Comparison of ENCODE assay signal across 1 cellular context in genomic region chr17:29379084-29379811, GRCh38.
TF ChIP-seq lines count a peak whose summit lies in the region.

No MANE protein-coding gene starts in this region.

TF ChIP-seq in IMR-90, 13 proteins besides CTCF, POLR2A, EP300 and RAD21:
- TF ChIP-seq BHLHE40 (IDR thresholded peaks at IDR 0.05; ENCODE audit: low read depth, low read length) (no peak), CEBPB (IDR thresholded peaks at IDR 0.05; ENCODE audit: low read depth, low read length) (no peak), MAFK (IDR thresholded peaks at IDR 0.05; ENCODE audit: low read depth, low read length) (no peak), FOS (IDR thresholded peaks at IDR 0.05; ENCODE audit: low read depth, low read length) (no peak), RFX5 (IDR thresholded peaks at IDR 0.05; ENCODE audit: low read depth, low read length) (no peak), NFE2L2 (IDR thresholded peaks at IDR 0.05; ENCODE audit: low read depth, low read length) (no peak), CHD1 (IDR thresholded peaks at IDR 0.05; ENCODE audit: low read depth, low read length) (no peak), MXI1 (IDR thresholded peaks at IDR 0.05; ENCODE audit: borderline replicate concordance, low read depth, low read length) (no peak), ELK1 (IDR thresholded peaks at IDR 0.05; ENCODE audit: borderline replicate concordance, low read depth, low read length) (no peak), USF2 (IDR thresholded peaks at IDR 0.05; ENCODE audit: low read depth, low read length) (no peak), SMC3 (IDR thresholded peaks at IDR 0.05; ENCODE audit: low read depth, low read length) (no peak), RCOR1 (IDR thresholded peaks at IDR 0.05; ENCODE audit: insufficient replicate concordance, low read length) (no peak), MAZ (IDR thresholded peaks at IDR 0.05; ENCODE audit: borderline replicate concordance, low read depth, low read length) (no peak)
